Comparison of ENCODE assay signal across 18 cellular contexts in the genomic region with DNA sequence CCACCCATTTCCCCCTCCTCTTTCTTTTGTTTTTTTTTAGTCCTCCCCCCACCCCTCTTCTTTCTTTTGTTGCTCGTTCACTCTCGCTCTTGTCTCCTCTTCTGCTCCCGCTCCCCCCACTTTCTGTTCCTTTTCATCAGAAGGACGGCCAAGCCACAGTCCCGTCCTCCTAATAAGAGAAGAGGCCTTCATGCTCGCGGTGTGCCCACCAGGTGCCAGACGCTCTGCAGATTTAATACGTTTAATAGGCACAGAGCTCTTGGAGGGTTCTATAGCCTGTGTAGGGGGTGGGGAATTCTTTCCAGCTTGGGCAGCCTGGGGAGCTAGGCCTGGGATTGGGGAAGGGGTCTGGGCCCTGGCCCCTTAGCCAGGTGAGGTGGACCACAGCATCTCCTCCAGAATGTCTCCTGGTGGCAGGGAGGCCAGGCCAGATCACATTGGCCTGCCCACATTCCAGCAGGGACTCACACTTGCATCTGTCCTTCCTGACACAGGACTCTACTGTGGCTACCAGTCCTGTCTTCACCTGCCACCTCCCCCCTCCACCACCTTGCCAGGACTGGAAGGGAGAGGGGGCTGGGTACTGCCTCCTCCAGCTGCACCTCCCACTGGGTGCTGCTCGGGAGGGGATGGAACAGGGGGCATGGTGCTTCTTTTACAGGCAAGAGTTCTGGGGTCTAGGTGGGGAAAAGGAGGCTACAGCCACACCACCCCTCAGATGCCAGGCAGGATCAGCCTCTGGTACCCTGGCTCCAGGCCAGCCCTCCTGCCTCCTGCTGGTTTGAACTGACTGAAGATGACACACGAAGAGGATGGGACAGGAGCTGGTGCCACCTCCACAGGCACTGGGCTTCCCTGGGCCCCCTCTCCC. TPM values are rescaled to one million over a fixed set of nuclear protein-coding genes. Genes with fewer than 3 reads are reported as not detected.
A peak's percentile ranks its signal among the peaks of the same experiment; 100 is the strongest.
DNase-seq lines count a peak whose midpoint lies in the region; ATAC-seq, FAIRE-seq and TF ChIP-seq lines count a peak whose summit lies in the region.
"Had no signal": no experiment of that assay in that cellular context is flagged by ENCODE, and none has a peak within 500 bp of the region (broad histone marks: within the 10 kb centered on the region; RNA-seq: fewer than 3 reads in every experiment).

No MANE protein-coding gene starts in this region.

- H3K4me1 Mint-ChIP-seq in CD4-positive, alpha-beta T cell (ENCODE audit: low read depth), result peaks cover 45% of the 10 kb centered on the region
- H3K4me1 Mint-ChIP-seq in activated T-helper 17 cell treated with anti-CD3 and anti-CD28 coated beads, Interleukin-2, amount 50 U/mL, for 72 hours, result peaks cover 9% of the 10 kb centered on the region
- peaks cover 17 to 38% (median 34%) of the 10 kb centered on the region in 4 donors for H3K4me1 Mint-ChIP-seq in naive thymus-derived CD8-positive, alpha-beta T cell

- no peaks in the 10 kb centered on the region for H3K9me3 ChIP-seq in CD4-positive, alpha-beta T cell (ENCODE audit: control insufficient read depth, low read length)
- H3K9me3 ChIP-seq: A549 had no signal

- H3K9me3 Mint-ChIP-seq in CD4-positive, alpha-beta T cell, result no peaks in the 10 kb centered on the region
- H3K9me3 Mint-ChIP-seq in activated T-helper 17 cell treated with anti-CD3 and anti-CD28 coated beads, Interleukin-2, amount 50 U/mL, for 72 hours, result no peaks in the 10 kb centered on the region
- H3K9me3 Mint-ChIP-seq in naive thymus-derived CD8-positive, alpha-beta T cell, result no peaks in the 10 kb centered on the region

- DNase-seq in NCI-H2196 (lab: John Stamatoyannopoulos, UW; ENCODE audit: unreplicated experiment), result peak; percentile 25
- DNase-seq in NCI-H2196 treated with DMSO at 0.1 percent for 48 hours (lab: John Stamatoyannopoulos, UW; ENCODE audit: unreplicated experiment), result no peak
- DNase-seq in CD4-positive, alpha-beta T cell, result peak in 1 of 10 experiments; percentile 32
- DNase-seq in naive thymus-derived CD8-positive, alpha-beta T cell, result peak in 1 of 10 donors; percentile 14
- DNase-seq in H54 (ENCODE audit: insufficient read length, low spot score), result no peak
- no peak for DNase-seq in ureter (ENCODE audit: low spot score)
- DNase-seq in stimulated activated CD4-positive, alpha-beta T cell treated with anti-CD3 and anti-CD28 coated beads, Interleukin-4, amount 100 ng/mL, for 1 hour, result no peak
- DNase-seq: activated CD4-positive, alpha-beta T cell treated with anti-CD3 and anti-CD28 coated beads for 48 hours; GF-D8; hippocampal formation; left cardiac atrium; NCI-H1694 had no signal

- no peak for TF ChIP-seq CTCF in CD4-positive, alpha-beta T cell (IDR thresholded peaks at IDR 0.05)

- FAIRE-seq in H54 (lab: Jason Lieb, UNC), result no peak
- FAIRE-seq: A549 had no signal

- CTCF ChIA-PET in CD4-positive, alpha-beta T cell (lab: Charles Lee), result interaction anchor here (1.1 kb wide), 1 partner anchor 17 kb away, joined by 3 read pairs; no protein-coding TSS in a partner anchor

- H3K4me3 Mint-ChIP-seq in CD4-positive, alpha-beta T cell, result peak overlapping the region; percentile 70
- peak overlapping the region; percentile 22 for H3K4me3 Mint-ChIP-seq in activated T-helper 17 cell treated with anti-CD3 and anti-CD28 coated beads, Interleukin-2, amount 50 U/mL, for 72 hours
- H3K4me3 Mint-ChIP-seq in naive thymus-derived CD8-positive, alpha-beta T cell, result peak overlapping the region in 9 of 10 donors; percentile 43 to 86 (median 65)

- no peak for TF ChIP-seq POLR2A in H54 (IDR thresholded peaks at IDR 0.05; ENCODE audit: low read depth, low read length)

- H3K36me3 Mint-ChIP-seq in CD4-positive, alpha-beta T cell (ENCODE audit: low read depth), result no peaks in the 10 kb centered on the region
- peaks cover 6% of the 10 kb centered on the region for H3K36me3 Mint-ChIP-seq in activated T-helper 17 cell treated with anti-CD3 and anti-CD28 coated beads, Interleukin-2, amount 50 U/mL, for 72 hours (ENCODE audit: low read depth)
- H3K36me3 Mint-ChIP-seq in naive thymus-derived CD8-positive, alpha-beta T cell, result no peaks in the 10 kb centered on the region
- H3K36me3 Mint-ChIP-seq: brain had no signal

- peaks cover 73% of the 10 kb centered on the region for H3K27me3 ChIP-seq in CD4-positive, alpha-beta T cell (ENCODE audit: control insufficient read depth, insufficient read depth, low read length)

- H3K27me3 Mint-ChIP-seq in CD4-positive, alpha-beta T cell, result peaks cover 83% of the 10 kb centered on the region
- peaks cover 37% of the 10 kb centered on the region for H3K27me3 Mint-ChIP-seq in activated T-helper 17 cell treated with anti-CD3 and anti-CD28 coated beads, Interleukin-2, amount 50 U/mL, for 72 hours
- peaks cover 32 to 90% (median 52%) of the 10 kb centered on the region in 5 donors for H3K27me3 Mint-ChIP-seq in naive thymus-derived CD8-positive, alpha-beta T cell

- no peak for ATAC-seq in CD4-positive, alpha-beta T cell (ENCODE audit: poor library complexity)
- ATAC-seq in activated T-helper 17 cell treated with anti-CD3 and anti-CD28 coated beads, Interleukin-2, amount 50 U/mL, for 72 hours (replicated peaks), result no peak
- no peak for ATAC-seq in naive thymus-derived CD8-positive, alpha-beta T cell
- ATAC-seq: A549, left cardiac atrium had no signal

- H3K27ac ChIP-seq in CD4-positive, alpha-beta T cell (ENCODE audit: low read depth, low read length), result no peak overlapping the region
- H3K27ac ChIP-seq: A549, KMS-11 had no signal

- intact Hi-C loops in CD4-positive, alpha-beta T cell (cut with DNase I, micrococcal nuclease), result loop anchor here in 1 of 2 experiments (5.0 kb wide), 1 partner anchor 804 kb away; no protein-coding TSS in a partner anchor

- no peak overlapping the region for H3K27ac Mint-ChIP-seq in CD4-positive, alpha-beta T cell
- H3K27ac Mint-ChIP-seq in activated T-helper 17 cell treated with anti-CD3 and anti-CD28 coated beads, Interleukin-2, amount 50 U/mL, for 72 hours, result no peak overlapping the region
- H3K27ac Mint-ChIP-seq in naive thymus-derived CD8-positive, alpha-beta T cell, result no peak overlapping the region
- H3K27ac Mint-ChIP-seq: brain had no signal

- POLR2A ChIA-PET in CD4-positive, alpha-beta T cell (lab: Charles Lee), result no interaction called here
- POLR2A ChIA-PET in naive thymus-derived CD8-positive, alpha-beta T cell (lab: Charles Lee), result interaction anchor here (1.1 kb wide), 1 partner anchor 12 kb away, joined by 3 read pairs; no protein-coding TSS in a partner anchor

RNA-seq across cellular contexts. Expression of a gene that starts 6.1 kb away (rescaled TPM):
- under 1 TPM; 0.17 to 0.33 TPM for total RNA-seq in CD4-positive, alpha-beta T cell
- total RNA-seq in activated T-helper 17 cell treated with anti-CD3 and anti-CD28 coated beads, Interleukin-2, amount 50 U/mL, for 72 hours, result 1 to 10 TPM in 1 of 2 donors, not detected in 1; 1.3 TPM
- total RNA-seq in naive thymus-derived CD8-positive, alpha-beta T cell, result not detected
- not detected for polyA plus RNA-seq in naive thymus-derived CD8-positive, alpha-beta T cell
- total RNA-seq in ureter, result not detected
- total RNA-seq: left cardiac atrium; T-helper 2 cell treated with Interferon-gamma antibody and Interleukin-4, amounts not matched to agents 100 ng/mL and 5 ng/mL, for 36 hours; temporal lobe had no signal
